ENCODE assay signal across 30 cellular contexts in the genomic region with DNA sequence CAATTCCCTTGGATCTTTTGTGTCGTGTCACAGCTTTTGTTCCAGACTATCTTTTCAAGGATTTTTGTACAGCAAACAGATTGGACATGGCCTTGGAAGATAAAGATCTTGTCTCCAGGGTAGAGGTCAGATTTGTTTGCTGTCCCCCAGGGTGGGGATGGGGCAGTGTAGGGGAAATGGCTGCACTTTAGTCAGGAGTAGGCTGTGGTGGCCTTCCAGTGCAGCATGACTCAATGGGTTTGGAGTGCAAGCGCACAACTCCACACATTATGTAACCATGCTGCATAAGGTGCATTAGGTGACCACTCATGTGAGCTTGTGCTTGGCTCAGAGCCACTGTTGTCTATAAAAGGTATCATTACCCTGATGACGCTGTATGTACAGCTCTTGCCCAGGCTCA. TPM values are rescaled to one million over a fixed set of nuclear protein-coding genes. Genes with fewer than 3 reads are reported as not detected.
DNase-seq lines count a peak whose midpoint lies in the region; ATAC-seq and TF ChIP-seq lines count a peak whose summit lies in the region.
"Had no signal": no experiment of that assay in that cellular context is flagged by ENCODE, and none has a peak within 500 bp of the region (broad histone marks: within the 10 kb centered on the region; RNA-seq: fewer than 3 reads in every experiment).

No MANE protein-coding gene starts in this region.

- H3K27me3 ChIP-seq in PC-9 (ENCODE audit: insufficient read depth, low read depth) (no peaks in the 10 kb centered on the region), lower lobe of right lung (ENCODE audit: low read depth) (no peaks in the 10 kb centered on the region)
- H3K27me3 ChIP-seq: adrenal gland, brain microvascular endothelial cell, ovary, right atrium auricular region, upper lobe of right lung had no signal

- peak overlapping the region; percentile 41; the same call in 1 of the 2 replicates for H3K27ac ChIP-seq in PC-9
- no peak overlapping the region for H3K27ac ChIP-seq in lower lobe of right lung
- H3K27ac ChIP-seq: adrenal gland, brain microvascular endothelial cell, foreskin keratinocyte, ovary, right atrium auricular region, RWPE1, SK-N-MC, spleen, upper lobe of right lung had no signal

- H4K20me1 ChIP-seq in PC-9 (ENCODE audit: insufficient read depth), result no peaks in the 10 kb centered on the region

- peak; percentile 12 for DNase-seq in NCI-H2029 (lab: John Stamatoyannopoulos, UW)
- no peak for DNase-seq in NCI-H2029 treated with DMSO at 0.1 percent for 48 hours (lab: John Stamatoyannopoulos, UW)
- peak in 1 of 2 experiments; percentile 41 for DNase-seq in PC-9
- peak; percentile 9 for DNase-seq in left kidney (ENCODE audit: low read depth, low spot score)
- no peak for DNase-seq in iPS-NIHi7 (ENCODE audit: extremely low spot score)
- DNase-seq in ecto neural progenitor cell (ENCODE audit: low spot score), result no peak
- no peak for DNase-seq in lower lobe of right lung
- DNase-seq: activated CD4-positive, alpha-beta T cell treated with anti-CD3 and anti-CD28 coated beads for 4 hours; activated naive CD4-positive, alpha-beta T cell; activated T-cell treated with anti-CD3 and anti-CD28 coated beads, Interleukin-2, amount 50 U/mL, for 4 hours; adrenal gland; brain microvascular endothelial cell; CD8-positive, alpha-beta memory T cell; DMS79 treated with DMSO at 0.1 percent for 48 hours; effector memory CD4-positive, alpha-beta T cell; HFFc6; mucosa of descending colon; NCI-H1092; ovary; spleen; stimulated activated CD4-positive, alpha-beta T cell treated with anti-CD3 and anti-CD28 coated beads, Interleukin-2, amount 100 ng/mL, for 48 hours; upper lobe of right lung had no signal

- peaks cover 7% of the 10 kb centered on the region; the same call in 1 of the 2 replicates for H3K9me3 ChIP-seq in PC-9 (ENCODE audit: insufficient read depth, low read depth)
- H3K9me3 ChIP-seq in lower lobe of right lung, result no peaks in the 10 kb centered on the region
- H3K9me3 ChIP-seq: adrenal gland, ovary, right atrium auricular region, upper lobe of right lung had no signal

- H3K4me1 ChIP-seq in PC-9 (replicated peaks; ENCODE audit: insufficient read depth), result peaks cover 31% of the 10 kb centered on the region
- no peaks in the 10 kb centered on the region for H3K4me1 ChIP-seq in lower lobe of right lung
- H3K4me1 ChIP-seq: adrenal gland, spleen, upper lobe of right lung had no signal

- CTCF ChIA-PET in PC-9 (lab: Charles Lee), result no interaction called here

- POLR2A ChIA-PET in PC-9 (lab: Charles Lee; ENCODE audit: unreplicated experiment), result no interaction called here

- TF ChIP-seq RAD21 in Ishikawa (IDR thresholded peaks at IDR 0.05; ENCODE audit: low read depth), result no peak

- no TSS peak for BruUV-seq in PC-9 (replicated peaks; lab: Mats Ljungman, UMichigan)

- H3K36me3 ChIP-seq in PC-9 (ENCODE audit: low read depth) (no peaks in the 10 kb centered on the region), lower lobe of right lung (no peaks in the 10 kb centered on the region)
- H3K36me3 ChIP-seq: adrenal gland, brain microvascular endothelial cell, ovary, right atrium auricular region, spleen, upper lobe of right lung had no signal

- no peak overlapping the region for H2AFZ ChIP-seq in PC-9

- peaks cover 11% of the 10 kb centered on the region; the same call in 1 of the 2 replicates for H3F3A ChIP-seq in PC-9 (ENCODE audit: insufficient read depth, low read depth)

- H3K4me2 ChIP-seq in PC-9, result no peak overlapping the region

- no peaks in the 10 kb centered on the region for H3K79me2 ChIP-seq in PC-9 (ENCODE audit: low read depth)

- no peaks in the 10 kb centered on the region for H3K9me2 ChIP-seq in PC-9 (ENCODE audit: insufficient read depth)

- H3K4me3 ChIP-seq in PC-9 (no peak overlapping the region), lower lobe of right lung (no peak overlapping the region)
- H3K4me3 ChIP-seq: adrenal gland, mucosa of descending colon, ovary, right atrium auricular region, SK-N-MC, spleen, upper lobe of right lung had no signal

- no peak for TF ChIP-seq CTCF in PC-9 (conservative IDR thresholded peaks at IDR 0.05)
- TF ChIP-seq CTCF in lower lobe of right lung (IDR thresholded peaks at IDR 0.05), result no peak

- no peak for TF ChIP-seq EP300 in Ishikawa (IDR thresholded peaks at IDR 0.05; ENCODE audit: borderline replicate concordance)

- intact Hi-C loops in PC-9 (cut with micrococcal nuclease; ENCODE audit: unreplicated experiment), result no loop called here
- intact Hi-C loops in lower lobe of right lung (cut with DNase I), result no loop called here

- no peak for ATAC-seq in lower lobe of right lung
- ATAC-seq: activated T-cell treated with anti-CD3 and anti-CD28 coated beads, Interleukin-2, amount 50 U/mL, for 4 hours; foreskin keratinocyte; mucosa of descending colon; stimulated activated memory B cell treated with anti-CD40 and anti-IgM and Interleukin-4, amounts not matched to agents 10 μg/mL and 1 μg/mL and 100 μg/mL, for 72 hours; upper lobe of right lung had no signal

TF ChIP-seq in Ishikawa, 13 proteins besides CTCF, POLR2A, EP300 and RAD21:
- TF ChIP-seq USF1 (IDR thresholded peaks at IDR 0.05), result peak; percentile 26; the same call in 1 of the 2 replicates
- no peak for TF ChIP-seq YY1 (IDR thresholded peaks at IDR 0.05; ENCODE audit: low read depth)

RNA-seq across cellular contexts. Expression of gene ADAMTS14, which starts 23.9 kb away (rescaled TPM):
- total RNA-seq in PC-9 (2021) (1.9 and 2.7 TPM in 2 replicates), lower lobe of right lung (0.53 TPM)
- total RNA-seq: B cell; CD8-positive, alpha-beta memory T cell; foreskin keratinocyte; right atrium auricular region had no signal

RNA-seq across cellular contexts. Expression of gene PRF1, which starts 45.9 kb away (rescaled TPM):
- not detected in 2 replicates for total RNA-seq in PC-9 (2021)
- total RNA-seq in lower lobe of right lung, result 29.5 TPM
- total RNA-seq: foreskin keratinocyte, HFFc6, NCI-H460 had no signal

Comparison
In these comparisons a context has a peak if more than half of its experiments do, and no peak if none do; other contexts are left out.
1. DNase-seq: peak in NCI-H2029 (single experiment) and left kidney (single experiment); none in NCI-H2029 treated with DMSO at 0.1 percent for 48 hours (single experiment), iPS-NIHi7 (single experiment), ecto neural progenitor cell (single experiment) and lower lobe of right lung (single experiment).
2. RNA of gene PRF1, which starts 45.9 kb away (total RNA-seq): 29.5 TPM in lower lobe of right lung (single experiment); not detected in PC-9; every median in the first group is over 10 times any median in the second.